ENCODE assay signal across 8 cellular contexts in the genomic region with DNA sequence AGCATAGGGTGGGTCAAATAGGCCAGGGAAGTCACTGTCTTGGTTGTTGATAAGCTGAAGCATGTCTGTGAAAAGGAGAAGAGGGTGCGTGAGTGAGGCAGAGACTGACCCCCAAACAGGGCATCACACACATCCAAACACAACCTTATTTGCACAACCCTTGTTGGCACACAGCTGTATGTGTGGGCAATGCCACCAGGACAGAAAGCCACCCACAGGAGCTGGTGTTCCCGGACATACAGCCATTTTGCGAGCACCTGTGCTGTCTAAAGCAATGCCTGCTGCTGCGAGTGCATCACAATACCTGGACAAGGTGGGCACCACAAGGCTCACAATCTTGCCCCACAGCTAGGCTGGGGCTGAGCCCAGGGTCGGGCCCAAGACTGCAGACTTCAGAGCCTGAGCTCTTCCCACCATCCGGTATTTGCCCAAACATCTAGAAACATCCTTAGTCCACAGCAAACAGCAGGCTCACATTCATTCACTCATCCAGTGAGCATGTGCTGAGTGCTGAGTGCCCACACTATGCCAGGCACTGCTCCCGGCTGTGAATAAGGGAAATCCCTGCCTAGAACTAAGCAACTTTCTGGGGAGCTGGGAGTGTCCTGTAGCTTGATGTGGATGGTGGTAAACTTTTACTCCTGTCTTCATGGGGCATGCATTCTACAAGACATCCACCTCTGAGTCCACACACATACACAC. TPM values are rescaled to one million over a fixed set of nuclear protein-coding genes. Genes with fewer than 3 reads are reported as not detected.
A peak's percentile ranks its signal among the peaks of the same experiment; 100 is the strongest.
DNase-seq lines count a peak whose midpoint lies in the region; ATAC-seq and TF ChIP-seq lines count a peak whose summit lies in the region.

No MANE protein-coding gene starts in this region.

- no peaks in the 10 kb centered on the region for H3K9me3 Mint-ChIP-seq in activated CD4-positive, alpha-beta T cell treated with anti-CD3 and anti-CD28 coated beads, Interleukin-2, amount 10 ng/mL, durations not matched to agents 7 days and 5 days
- no peaks in the 10 kb centered on the region for H3K9me3 Mint-ChIP-seq in activated CD8-positive, alpha-beta T cell treated with anti-CD3 and anti-CD28 coated beads, Interleukin-2, amount 10 ng/mL, durations not matched to agents 7 days and 5 days (ENCODE audit: insufficient read depth)

- peaks cover 49% of the 10 kb centered on the region for H3K36me3 Mint-ChIP-seq in activated CD4-positive, alpha-beta T cell treated with anti-CD3 and anti-CD28 coated beads, Interleukin-2, amount 10 ng/mL, durations not matched to agents 7 days and 5 days (ENCODE audit: low read depth)
- H3K36me3 Mint-ChIP-seq in activated CD8-positive, alpha-beta T cell treated with anti-CD3 and anti-CD28 coated beads, Interleukin-2, amount 10 ng/mL, durations not matched to agents 7 days and 5 days (ENCODE audit: low read depth): peaks cover 69% of the 10 kb centered on the region

- no peak for TF ChIP-seq POLR2A in suprapubic skin (IDR thresholded peaks at IDR 0.05)

- H3K4me3 Mint-ChIP-seq in activated CD4-positive, alpha-beta T cell treated with anti-CD3 and anti-CD28 coated beads, Interleukin-2, amount 10 ng/mL, durations not matched to agents 7 days and 5 days: peak overlapping the region; percentile 79
- H3K4me3 Mint-ChIP-seq in activated CD8-positive, alpha-beta T cell treated with anti-CD3 and anti-CD28 coated beads, Interleukin-2, amount 10 ng/mL, durations not matched to agents 7 days and 5 days: peak overlapping the region; percentile 83

- no peaks in the 10 kb centered on the region for H3K27me3 ChIP-seq in suprapubic skin
- H3K27me3 ChIP-seq in upper lobe of right lung: no peaks in the 10 kb centered on the region

- WGBS in suprapubic skin: 89% methylated on average over 1 of the region's 7 CpGs

- TF ChIP-seq CTCF in foreskin fibroblast (IDR thresholded peaks at IDR 0.05; ENCODE audit: low read depth, low read length) (no peak), suprapubic skin (IDR thresholded peaks at IDR 0.05) (no peak), upper lobe of right lung (IDR thresholded peaks at IDR 0.05) (no peak)

- H3K4me3 ChIP-seq in foreskin fibroblast (ENCODE audit: low read depth in 1 of 2, low read length in 2 of 2) (peak overlapping the region; percentile 15 to 92), suprapubic skin (peak overlapping the region; percentile 56), upper lobe of right lung (no peak overlapping the region)

- no peak overlapping the region for H3K27ac ChIP-seq in suprapubic skin
- H3K27ac ChIP-seq in upper lobe of right lung: no peak overlapping the region

- intact Hi-C loops in upper lobe of right lung (cut with DNase I): no loop called here

- H3K27me3 Mint-ChIP-seq in activated CD4-positive, alpha-beta T cell treated with anti-CD3 and anti-CD28 coated beads, Interleukin-2, amount 10 ng/mL, durations not matched to agents 7 days and 5 days: no peaks in the 10 kb centered on the region
- no peaks in the 10 kb centered on the region for H3K27me3 Mint-ChIP-seq in activated CD8-positive, alpha-beta T cell treated with anti-CD3 and anti-CD28 coated beads, Interleukin-2, amount 10 ng/mL, durations not matched to agents 7 days and 5 days (ENCODE audit: low read depth)

- no peak for ATAC-seq in activated CD8-positive, alpha-beta T cell treated with anti-CD3 and anti-CD28 coated beads, Interleukin-2, amount 10 ng/mL, durations not matched to agents 7 days and 5 days
- ATAC-seq in upper lobe of right lung (no peak), HG03139 (IDR thresholded peaks at IDR 0.05; ENCODE audit: unreplicated experiment) (no peak)

- POLR2A ChIA-PET in activated CD4-positive, alpha-beta T cell treated with anti-CD3 and anti-CD28 coated beads, Interleukin-2, amount 10 ng/mL, durations not matched to agents 7 days and 5 days (lab: Charles Lee): no interaction called here
- POLR2A ChIA-PET in activated CD8-positive, alpha-beta T cell treated with anti-CD3 and anti-CD28 coated beads, Interleukin-2, amount 10 ng/mL, durations not matched to agents 7 days and 5 days (lab: Charles Lee): interaction anchor here (0.8 to 6.8 kb wide), 7 partner anchors 13 to 35 kb away, joined by 3 to 35 read pairs (median 5); a partner anchor contains a TSS

- H3K9me3 ChIP-seq in suprapubic skin (no peaks in the 10 kb centered on the region), upper lobe of right lung (no peaks in the 10 kb centered on the region)

- CTCF ChIA-PET in activated CD4-positive, alpha-beta T cell treated with anti-CD3 and anti-CD28 coated beads, Interleukin-2, amount 10 ng/mL, durations not matched to agents 7 days and 5 days (lab: Charles Lee): interaction anchor here (0.8 to 3.5 kb wide), 17 partner anchors 8 to 213 kb away, joined by 3 to 18 read pairs (median 3); no protein-coding TSS in a partner anchor
- CTCF ChIA-PET in activated CD8-positive, alpha-beta T cell treated with anti-CD3 and anti-CD28 coated beads, Interleukin-2, amount 10 ng/mL, durations not matched to agents 7 days and 5 days (lab: Charles Lee): interaction anchor here (0.6 to 3.7 kb wide), 8 partner anchors 8 to 99 kb away, joined by 3 to 24 read pairs (median 6); no protein-coding TSS in a partner anchor

- no peak for DNase-seq in activated CD4-positive, alpha-beta T cell treated with anti-CD3 and anti-CD28 coated beads, Interleukin-2, amount 10 ng/mL, durations not matched to agents 7 days and 5 days
- no peak for DNase-seq in activated CD4-positive, alpha-beta T cell treated with anti-CD3 and anti-CD28 coated beads for 4 hours
- DNase-seq in activated CD8-positive, alpha-beta T cell treated with anti-CD3 and anti-CD28 coated beads, Interleukin-2, amount 10 ng/mL, durations not matched to agents 7 days and 5 days: no peak
- DNase-seq in foreskin fibroblast (no peak), suprapubic skin (ENCODE audit: low spot score in 2 of 2) (no peak), upper lobe of right lung (no peak), Kasumi-1 (lab: John Stamatoyannopoulos, UW) (no peak)

- H3K27ac Mint-ChIP-seq in activated CD4-positive, alpha-beta T cell treated with anti-CD3 and anti-CD28 coated beads, Interleukin-2, amount 10 ng/mL, durations not matched to agents 7 days and 5 days: peak overlapping the region; percentile 74
- peak overlapping the region; percentile 81 for H3K27ac Mint-ChIP-seq in activated CD8-positive, alpha-beta T cell treated with anti-CD3 and anti-CD28 coated beads, Interleukin-2, amount 10 ng/mL, durations not matched to agents 7 days and 5 days

- H3K4me1 ChIP-seq in suprapubic skin (peaks cover 88% of the 10 kb centered on the region), upper lobe of right lung (peaks cover 64% of the 10 kb centered on the region)

- H3K4me1 Mint-ChIP-seq in activated CD4-positive, alpha-beta T cell treated with anti-CD3 and anti-CD28 coated beads, Interleukin-2, amount 10 ng/mL, durations not matched to agents 7 days and 5 days: peaks cover 68% of the 10 kb centered on the region
- peaks cover 68% of the 10 kb centered on the region for H3K4me1 Mint-ChIP-seq in activated CD8-positive, alpha-beta T cell treated with anti-CD3 and anti-CD28 coated beads, Interleukin-2, amount 10 ng/mL, durations not matched to agents 7 days and 5 days (ENCODE audit: low read depth)

- H3K36me3 ChIP-seq in suprapubic skin (peaks cover 44% of the 10 kb centered on the region), upper lobe of right lung (peaks cover 35% of the 10 kb centered on the region)

- TF ChIP-seq EP300 in suprapubic skin (IDR thresholded peaks at IDR 0.05): no peak

RNA-seq across cellular contexts. Expression of a gene that starts 16.2 kb away (rescaled TPM):
- 100 to 1,000 TPM; 175 to 176 TPM for total RNA-seq in activated CD4-positive, alpha-beta T cell treated with anti-CD3 and anti-CD28 coated beads, Interleukin-2, amount 10 ng/mL, durations not matched to agents 7 days and 5 days
- total RNA-seq in activated CD8-positive, alpha-beta T cell treated with anti-CD3 and anti-CD28 coated beads, Interleukin-2, amount 10 ng/mL, durations not matched to agents 7 days and 5 days: 100 to 1,000 TPM; 212 to 254 TPM
- total RNA-seq in suprapubic skin: 100 to 1,000 TPM in 2 of 4 donors, 10 to 100 TPM in 2; 78.1 to 124 (median 91.7) TPM
- 80.8 TPM for total RNA-seq in upper lobe of right lung
